In genomic region chr5:125865166-125865815, GRCh38 we compare ENCODE assay signal across 28 cellular contexts.
DNase-seq lines count a peak whose midpoint lies in the region; ATAC-seq and TF ChIP-seq lines count a peak whose summit lies in the region.
"Had no signal": no experiment of that assay in that cellular context is flagged by ENCODE, and none has a peak within 500 bp of the region (broad histone marks: within the 10 kb centered on the region; RNA-seq: fewer than 3 reads in every experiment).

No MANE protein-coding gene starts in this region.

- in situ Hi-C loops in SK-MEL-5 (cut with HindIII; ENCODE audit: low pct_unique_long_range_greater_than_20kb, low sequenced_read_pairs) (no loop called here), G401 (cut with HindIII; ENCODE audit: low sequenced_read_pairs) (no loop called here)

- H3K27me3 ChIP-seq in fibroblast of lung (ENCODE audit: control insufficient read depth, insufficient read depth, low read length) = no peaks in the 10 kb centered on the region
- no peaks in the 10 kb centered on the region for H3K27me3 ChIP-seq in osteoblast (ENCODE audit: insufficient read depth, low read length)
- H3K27me3 ChIP-seq: testis had no signal

- no peak overlapping the region for H3K4me3 ChIP-seq in fibroblast of lung (replicated peaks in 1 of 4; ENCODE audit: control extremely low read depth in 1 of 4, insufficient read depth in 1 of 4, low read depth in 3 of 4, low read length in 4 of 4)
- no peak overlapping the region for H3K4me3 ChIP-seq in osteoblast (ENCODE audit: insufficient read depth, low read length)
- H3K4me3 ChIP-seq: HAP-1, prostate gland, testis had no signal

- H3K27me3 Mint-ChIP-seq in stimulated activated naive CD8-positive, alpha-beta T cell treated with anti-CD3 and anti-CD28 coated beads, Interleukin-15, amount 100 ng/mL, for 72 hours = no peaks in the 10 kb centered on the region

- no peaks in the 10 kb centered on the region for H3K9me3 ChIP-seq in fibroblast of lung (ENCODE audit: control insufficient read depth, insufficient read depth, low read depth, low read length)
- no peaks in the 10 kb centered on the region for H3K9me3 ChIP-seq in osteoblast (ENCODE audit: low read depth, low read length)
- H3K9me3 ChIP-seq: HAP-1, prostate gland, testis had no signal

- H3K36me3 ChIP-seq in fibroblast of lung (ENCODE audit: control insufficient read depth, insufficient read depth, low read length) = no peaks in the 10 kb centered on the region
- H3K36me3 ChIP-seq in osteoblast (ENCODE audit: insufficient read depth, low read length) = no peaks in the 10 kb centered on the region
- H3K36me3 ChIP-seq: HAP-1, prostate gland had no signal

- no peak for TF ChIP-seq CTCF in fibroblast of lung (conservative IDR thresholded peaks at IDR 0.05 in 1 of 2, IDR thresholded peaks at IDR 0.05 in 1 of 2; ENCODE audit: low read depth in 1 of 2, low read length in 2 of 2)
- TF ChIP-seq CTCF in osteoblast (IDR thresholded peaks at IDR 0.05; ENCODE audit: extremely low read depth, low read depth, low read length) = no peak

- no peak overlapping the region for H3K4me3 Mint-ChIP-seq in stimulated activated naive CD8-positive, alpha-beta T cell treated with anti-CD3 and anti-CD28 coated beads, Interleukin-15, amount 100 ng/mL, for 72 hours
- H3K4me3 Mint-ChIP-seq: activated T-cell treated with anti-CD3 and anti-CD28 coated beads, Interleukin-2, amount 50 U/mL, for 4 hours; immature natural killer cell; neural crest cell; stimulated activated effector memory CD8-positive, alpha-beta T cell treated with anti-CD3 and anti-CD28 coated beads, Interleukin-12 subunit alpha, Interleukin-12 subunit beta, amount 100 ng/mL, for 72 hours had no signal

- no peaks in the 10 kb centered on the region for H3K79me2 ChIP-seq in fibroblast of lung (ENCODE audit: control insufficient read depth, insufficient read depth, low read length)
- no peaks in the 10 kb centered on the region for H3K79me2 ChIP-seq in osteoblast (ENCODE audit: insufficient read depth, low read length)

- H4K20me1 ChIP-seq in fibroblast of lung (ENCODE audit: control insufficient read depth, extremely low read depth, insufficient read depth, low read length) = no peaks in the 10 kb centered on the region
- H4K20me1 ChIP-seq in osteoblast (ENCODE audit: insufficient read depth, low read length) = no peaks in the 10 kb centered on the region

- no peak overlapping the region for H3K4me2 ChIP-seq in fibroblast of lung (ENCODE audit: extremely low read depth, insufficient read depth, low read length)
- H3K4me2 ChIP-seq in osteoblast (ENCODE audit: insufficient read depth, low read length) = no peak overlapping the region
- H3K4me2 ChIP-seq: KMS-11 had no signal

- no peaks in the 10 kb centered on the region for H3K4me1 Mint-ChIP-seq in stimulated activated naive CD8-positive, alpha-beta T cell treated with anti-CD3 and anti-CD28 coated beads, Interleukin-15, amount 100 ng/mL, for 72 hours
- H3K4me1 Mint-ChIP-seq: immature natural killer cell; stimulated activated effector memory CD8-positive, alpha-beta T cell treated with anti-CD3 and anti-CD28 coated beads, Interleukin-12 subunit alpha, Interleukin-12 subunit beta, amount 100 ng/mL, for 72 hours had no signal

- H3K27ac Mint-ChIP-seq in stimulated activated naive CD8-positive, alpha-beta T cell treated with anti-CD3 and anti-CD28 coated beads, Interleukin-15, amount 100 ng/mL, for 72 hours = no peak overlapping the region
- H3K27ac Mint-ChIP-seq: immature natural killer cell; stimulated activated effector memory CD8-positive, alpha-beta T cell treated with anti-CD3 and anti-CD28 coated beads, Interleukin-12 subunit alpha, Interleukin-12 subunit beta, amount 100 ng/mL, for 72 hours had no signal

- peak; percentile 20 for DNase-seq in HS-27A (ENCODE audit: low read depth)
- peak; percentile 54 for DNase-seq in SK-MEL-5 (ENCODE audit: low read depth, low spot score)
- peak; percentile 40 to 85 for DNase-seq in fibroblast of lung (ENCODE audit: low read depth in 2 of 2)
- peak; percentile 4 for DNase-seq in osteoblast (ENCODE audit: insufficient read length, low spot score, missing footprints)
- no peak for DNase-seq in G401 (ENCODE audit: low spot score)
- DNase-seq in DMS79 (lab: John Stamatoyannopoulos, UW) = no peak
- DNase-seq in stimulated activated naive CD8-positive, alpha-beta T cell treated with anti-CD3 and anti-CD28 coated beads, Interleukin-15, amount 100 ng/mL, for 72 hours = no peak
- no peak for DNase-seq in NOMO-1 treated with DMSO at 0.1 percent for 48 hours (lab: John Stamatoyannopoulos, UW; ENCODE audit: unreplicated experiment)
- DNase-seq: activated CD4-positive, CD25-positive, alpha-beta regulatory T cell treated with anti-CD3 and anti-CD28 coated beads, Interleukin-2, amount 50 U/mL, for 72 hours; activated naive CD4-positive, alpha-beta T cell treated with Interleukin-2 at 50 U/mL for 16 hours; activated T-cell treated with anti-CD3 and anti-CD28 coated beads, Interleukin-2, amount 50 U/mL, for 4 hours; DMS 273 treated with DMSO at 0.1 percent for 48 hours; effector memory CD4-positive, alpha-beta T cell; GDM1; immature natural killer cell; left ventricle myocardium superior; NCI-H1694 treated with DMSO at 0.1 percent for 48 hours; NCI-H526 treated with DMSO at 0.1 percent for 48 hours; small intestine; stimulated activated CD4-positive, alpha-beta T cell treated with anti-CD3 and anti-CD28 coated beads, Interleukin-2, amount 100 ng/mL, for 24 hours; testis had no signal

- H2AFZ ChIP-seq in fibroblast of lung (ENCODE audit: low read length) = no peak overlapping the region
- H2AFZ ChIP-seq in osteoblast (ENCODE audit: low read length) = no peak overlapping the region

- peaks cover 0 to 12% of the 10 kb centered on the region in 2 donors for H3K9me3 Mint-ChIP-seq in stimulated activated naive CD8-positive, alpha-beta T cell treated with anti-CD3 and anti-CD28 coated beads, Interleukin-15, amount 100 ng/mL, for 72 hours
- H3K9me3 Mint-ChIP-seq: neural crest cell had no signal

- ATAC-seq in stimulated activated naive CD8-positive, alpha-beta T cell treated with anti-CD3 and anti-CD28 coated beads, Interleukin-15, amount 100 ng/mL, for 72 hours = no peak
- ATAC-seq: activated T-cell treated with anti-CD3 and anti-CD28 coated beads, Interleukin-2, amount 50 U/mL, for 4 hours; left ventricle myocardium superior; Right ventricle myocardium inferior; stimulated activated effector memory CD8-positive, alpha-beta T cell treated with anti-CD3 and anti-CD28 coated beads, Interleukin-12 subunit alpha, Interleukin-12 subunit beta, amount 100 ng/mL, for 72 hours had no signal

- H3K9ac ChIP-seq in fibroblast of lung (ENCODE audit: insufficient read depth, low read length) = no peak overlapping the region
- H3K9ac ChIP-seq: KMS-11 had no signal

- H3K27ac ChIP-seq in fibroblast of lung (ENCODE audit: insufficient read depth, low read length) (no peak overlapping the region), osteoblast (ENCODE audit: low read depth, low read length) (no peak overlapping the region)
- H3K27ac ChIP-seq: C4-2B, KMS-11, prostate gland, testis had no signal

- H3K4me1 ChIP-seq in fibroblast of lung (ENCODE audit: control insufficient read depth, extremely low read depth, insufficient read depth, low read length) = no peaks in the 10 kb centered on the region
- H3K4me1 ChIP-seq in osteoblast (ENCODE audit: insufficient read depth, low read length) = peaks cover 3% of the 10 kb centered on the region
- H3K4me1 ChIP-seq: prostate gland, testis had no signal

Comparison
In these comparisons a context has a peak if more than half of its experiments do, and no peak if none do; other contexts are left out.
1. DNase-seq: peak in HS-27A (single experiment), SK-MEL-5 (single experiment), fibroblast of lung (2 of 2) and osteoblast (single experiment); none in G401 (single experiment), DMS79 (single experiment), stimulated activated naive CD8-positive, alpha-beta T cell treated with anti-CD3 and anti-CD28 coated beads, Interleukin-15, amount 100 ng/mL, for 72 hours (0 of 2) and NOMO-1 treated with DMSO at 0.1 percent for 48 hours (single experiment).